In the genomic region with DNA sequence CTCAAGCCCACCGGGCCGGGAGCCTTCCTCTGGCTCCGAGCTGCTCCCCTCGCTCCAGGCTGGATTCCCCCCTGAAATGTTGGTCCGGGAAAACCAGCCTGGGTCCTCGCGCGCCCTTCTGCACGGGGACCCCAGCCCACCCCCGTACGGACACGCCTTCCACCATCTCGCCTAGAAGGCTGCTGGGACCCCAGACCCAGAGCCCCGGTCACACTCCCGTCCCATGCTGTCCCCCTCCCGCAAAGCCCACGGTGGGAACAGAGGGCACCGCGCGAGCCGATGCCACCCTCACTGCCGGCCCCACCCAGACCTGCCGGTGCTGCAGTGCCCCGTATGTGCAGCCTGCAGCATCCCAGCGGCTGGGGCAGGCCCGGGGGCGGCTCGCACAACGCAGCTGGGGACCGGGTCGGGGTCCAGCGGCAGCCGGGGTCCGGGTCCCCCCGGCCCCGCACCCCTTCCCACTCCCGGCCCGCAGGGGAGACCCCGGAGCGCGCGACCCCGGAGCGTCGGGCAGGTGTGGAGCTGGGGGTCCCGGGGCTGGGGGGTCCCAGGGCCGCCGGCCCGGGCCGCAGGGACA, we compare ENCODE assay signal across 8 cellular contexts. TPM values are rescaled to one million over a fixed set of nuclear protein-coding genes. Genes with fewer than 3 reads are reported as not detected.
DNase-seq lines count a peak whose midpoint lies in the region; ATAC-seq lines count a peak whose summit lies in the region.

No MANE protein-coding gene starts in this region.

- H3K4me2 ChIP-seq in BLaER1: peak overlapping the region; percentile 74

- H3K36me3 ChIP-seq in BLaER1 (no peaks in the 10 kb centered on the region), ectodermal cell (ENCODE audit: control insufficient read depth, insufficient read depth, low read length) (no peaks in the 10 kb centered on the region)

- peaks cover 13 to 47% (median 21%) of the 10 kb centered on the region in 3 donors for H3K36me3 Mint-ChIP-seq in naive thymus-derived CD8-positive, alpha-beta T cell

- peaks cover 0 to 3% (median 0%) of the 10 kb centered on the region in 5 donors for H3K27me3 Mint-ChIP-seq in naive thymus-derived CD8-positive, alpha-beta T cell

- H3K27me3 ChIP-seq in BLaER1 (peaks cover 76% of the 10 kb centered on the region), ectodermal cell (ENCODE audit: control insufficient read depth, insufficient read depth, low read length, poor library complexity, severe bottlenecking) (peaks cover 62% of the 10 kb centered on the region)

- POLR2A ChIA-PET in naive thymus-derived CD8-positive, alpha-beta T cell (lab: Charles Lee): interaction anchor here (0.6 to 9.9 kb wide), 38 partner anchors 8 to 248 kb away, joined by 3 to 208 read pairs (median 10); a partner anchor contains a TSS

- H3K4me3 ChIP-seq in BLaER1: peak overlapping the region; percentile 55
- peak overlapping the region; percentile 38 for H3K4me3 ChIP-seq in ectodermal cell (ENCODE audit: insufficient read depth, low read depth, low read length)

- H3K4me1 Mint-ChIP-seq in naive thymus-derived CD8-positive, alpha-beta T cell: peaks cover 41 to 71% (median 61%) of the 10 kb centered on the region in 4 donors

- peak overlapping the region; percentile 93 to 100 (median 96) for H3K4me3 Mint-ChIP-seq in naive thymus-derived CD8-positive, alpha-beta T cell

- no peak overlapping the region for H3K9ac ChIP-seq in BLaER1

- 2% methylated on average over 50 of the region's 50 CpGs for WGBS in ectodermal cell, 2 experiments

- H3K27ac ChIP-seq in BLaER1 (no peak overlapping the region), ectodermal cell (ENCODE audit: insufficient read depth, low read depth, low read length, poor library complexity, severe bottlenecking) (no peak overlapping the region)

- peaks cover 37% of the 10 kb centered on the region for H4K20me1 ChIP-seq in BLaER1

- peaks cover 24% of the 10 kb centered on the region for H3K4me1 ChIP-seq in BLaER1
- H3K4me1 ChIP-seq in ectodermal cell (ENCODE audit: control insufficient read depth, insufficient read depth, low read length): peaks cover 17% of the 10 kb centered on the region

- peak overlapping the region; percentile 85 to 100 (median 98) for H3K27ac Mint-ChIP-seq in naive thymus-derived CD8-positive, alpha-beta T cell

- DNase-seq in T-helper 2 cell (peak in 3 of 5 experiments; percentile 20 to 75 (median 38)), NCI-H2107 (lab: John Stamatoyannopoulos, UW) (no peak), NCI-H187 treated with DMSO at 0.1 percent for 48 hours (lab: John Stamatoyannopoulos, UW) (no peak)
- DNase-seq in naive thymus-derived CD8-positive, alpha-beta T cell: peak in 9 of 10 donors; percentile 46 to 80 (median 57)

- H3K9me3 Mint-ChIP-seq in naive thymus-derived CD8-positive, alpha-beta T cell: peaks cover 0 to 2% (median 0%) of the 10 kb centered on the region in 9 donors

- H3K9me3 ChIP-seq in BLaER1: no peaks in the 10 kb centered on the region
- H3K9me3 ChIP-seq in ectodermal cell (ENCODE audit: control insufficient read depth, low read length): no peaks in the 10 kb centered on the region

- peak; percentile 37 to 38 for ATAC-seq in naive thymus-derived CD8-positive, alpha-beta T cell
- ATAC-seq in HG02610 (IDR thresholded peaks at IDR 0.05; ENCODE audit: unreplicated experiment) (no peak), GM21737 (IDR thresholded peaks at IDR 0.05; ENCODE audit: unreplicated experiment) (no peak)

RNA-seq across cellular contexts. Expression of a gene that starts 0.9 kb away (rescaled TPM):
- 1.5 TPM for polyA plus RNA-seq in ectodermal cell (2013, experiment 1 of 4)
- 1.4 TPM for polyA plus RNA-seq in ectodermal cell (2013, experiment 2 of 4)
- polyA plus RNA-seq in ectodermal cell (2013, experiment 3 of 4): 1.4 TPM
- 1.7 TPM for polyA plus RNA-seq in ectodermal cell (2013, experiment 4 of 4)
- total RNA-seq in naive thymus-derived CD8-positive, alpha-beta T cell: 100 to 1,000 TPM; 566 to 578 TPM
- polyA plus RNA-seq in naive thymus-derived CD8-positive, alpha-beta T cell: 100 to 1,000 TPM; 177 to 292 (median 235) TPM

Comparison
In these comparisons a context has a peak if more than half of its experiments do, and no peak if none do; other contexts are left out.
1. DNase-seq: peak in T-helper 2 cell (3 of 5) and naive thymus-derived CD8-positive, alpha-beta T cell (9 of 10); none in NCI-H2107 (single experiment) and NCI-H187 treated with DMSO at 0.1 percent for 48 hours (single experiment).
2. ATAC-seq: peak in naive thymus-derived CD8-positive, alpha-beta T cell (2 of 2); none in HG02610 (single experiment) and GM21737 (single experiment).